ENCODE assay signal across 8 cellular contexts in the genomic region with DNA sequence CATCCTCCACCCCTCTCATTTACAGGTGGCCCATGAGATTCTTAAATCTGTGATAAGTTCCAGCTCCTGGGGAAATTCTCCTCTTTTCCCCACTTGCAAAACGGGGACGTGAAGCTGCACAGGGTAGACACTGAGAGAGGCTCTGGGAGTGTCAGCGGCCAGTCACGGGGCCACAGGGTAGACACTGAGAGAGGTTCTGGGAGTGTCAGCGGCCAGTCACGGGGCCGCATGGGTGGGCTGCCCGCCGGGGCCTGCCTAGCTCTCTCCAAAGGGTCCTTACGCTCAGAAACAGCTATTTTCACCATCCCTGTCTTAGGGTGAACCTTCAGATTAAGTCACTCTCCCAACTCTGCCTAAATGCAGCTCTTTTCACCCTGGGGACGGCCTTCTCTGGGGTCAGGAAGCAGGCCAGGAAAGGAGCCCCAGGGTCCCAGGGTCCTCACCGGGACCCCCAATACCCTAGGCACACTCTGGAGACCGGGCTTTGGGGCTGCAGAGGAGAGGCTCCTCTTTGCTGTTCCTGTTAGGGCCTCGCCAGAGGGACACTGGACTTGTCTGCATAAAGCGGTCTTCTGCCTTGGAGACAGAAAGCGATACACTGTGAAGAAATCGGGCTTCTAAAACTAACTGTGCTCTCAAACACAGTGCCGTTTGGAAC. TPM values are rescaled to one million over a fixed set of nuclear protein-coding genes. Genes with fewer than 3 reads are reported as not detected.
DNase-seq lines count a peak whose midpoint lies in the region; ATAC-seq and TF ChIP-seq lines count a peak whose summit lies in the region.

No MANE protein-coding gene starts in this region.

- H4K20me1 ChIP-seq in MM.1S (ENCODE audit: insufficient read depth, low read length), result no peaks in the 10 kb centered on the region

- peaks cover 39% of the 10 kb centered on the region for H3F3A ChIP-seq in MM.1S (ENCODE audit: insufficient read depth, low read length)

- no peaks in the 10 kb centered on the region for H3K36me3 ChIP-seq in MM.1S (replicated peaks; ENCODE audit: insufficient read depth, low read length)

- H3K27me3 Mint-ChIP-seq in dendritic cell treated with granulocyte-macrophage colony-stimulating factor and Interleukin-4, amounts not matched to agents 40 ng/mL and 50 ng/mL, for 4 days, result no peaks in the 10 kb centered on the region
- peaks cover 35% of the 10 kb centered on the region for H3K27me3 Mint-ChIP-seq in neural crest cell (ENCODE audit: low read depth)

- H3K4me3 ChIP-seq in MM.1S (ENCODE audit: low read length), result peak overlapping the region; percentile 93

- peaks cover 27% of the 10 kb centered on the region for H3K4me1 ChIP-seq in MM.1S (ENCODE audit: low read length)

- TF ChIP-seq CTCF in MM.1S (IDR thresholded peaks at IDR 0.05; ENCODE audit: low read length), result no peak
- no peak for TF ChIP-seq CTCF in neural crest cell (conservative IDR thresholded peaks at IDR 0.05)

- H3K27ac ChIP-seq in MM.1S (ENCODE audit: low read length), result peak overlapping the region; percentile 84

- peak overlapping the region; percentile 72 for H2AFZ ChIP-seq in MM.1S (ENCODE audit: low read length)

- no peaks in the 10 kb centered on the region for H3K9me3 Mint-ChIP-seq in dendritic cell treated with granulocyte-macrophage colony-stimulating factor and Interleukin-4, amounts not matched to agents 40 ng/mL and 50 ng/mL, for 4 days
- no peaks in the 10 kb centered on the region for H3K9me3 Mint-ChIP-seq in neural crest cell

- peaks cover 61% of the 10 kb centered on the region for H3K4me1 Mint-ChIP-seq in dendritic cell treated with granulocyte-macrophage colony-stimulating factor and Interleukin-4, amounts not matched to agents 40 ng/mL and 50 ng/mL, for 4 days (ENCODE audit: low read depth)
- peaks cover 15% of the 10 kb centered on the region for H3K4me1 Mint-ChIP-seq in neural crest cell

- H3K36me3 Mint-ChIP-seq in dendritic cell treated with granulocyte-macrophage colony-stimulating factor and Interleukin-4, amounts not matched to agents 40 ng/mL and 50 ng/mL, for 4 days (ENCODE audit: low read depth), result peaks cover 66% of the 10 kb centered on the region
- H3K36me3 Mint-ChIP-seq in neural crest cell (ENCODE audit: low read depth), result no peaks in the 10 kb centered on the region

- H3K9me2 ChIP-seq in MM.1S (replicated peaks; ENCODE audit: insufficient read depth, low read length), result no peaks in the 10 kb centered on the region

- H3K27me3 ChIP-seq in MM.1S (replicated peaks; ENCODE audit: insufficient read depth, low read length), result no peaks in the 10 kb centered on the region

- no peak for ATAC-seq in left lobe of liver
- no peak for ATAC-seq in GM18870 (IDR thresholded peaks at IDR 0.05; ENCODE audit: unreplicated experiment)

- H3K9me3 ChIP-seq in MM.1S (replicated peaks; ENCODE audit: insufficient read depth, low read length), result no peaks in the 10 kb centered on the region

- H3K9ac ChIP-seq in MM.1S (ENCODE audit: low read length), result peak overlapping the region; percentile 91

- DNase-seq in GF-D8 (lab: John Stamatoyannopoulos, UW) (peak; percentile 10), MM.1S (peak; percentile 67), neural crest cell (ENCODE audit: low read depth, low spot score) (no peak), left lobe of liver (ENCODE audit: low spot score) (no peak), NCI-H82 treated with DMSO at 0.1 percent for 48 hours (lab: John Stamatoyannopoulos, UW; ENCODE audit: unreplicated experiment) (no peak), retina (no peak)

- peaks cover 65% of the 10 kb centered on the region for H3K79me2 ChIP-seq in MM.1S (ENCODE audit: low read length)

- intact Hi-C loops in dendritic cell treated with granulocyte-macrophage colony-stimulating factor and Interleukin-4, amounts not matched to agents 40 ng/mL and 50 ng/mL, for 4 days (cut with micrococcal nuclease), result loop anchor here (5.0 to 10.0 kb wide), 2 partner anchors 38 to 90 kb away; no protein-coding TSS in a partner anchor

- H3K4me3 Mint-ChIP-seq in dendritic cell treated with granulocyte-macrophage colony-stimulating factor and Interleukin-4, amounts not matched to agents 40 ng/mL and 50 ng/mL, for 4 days, result peak overlapping the region; percentile 99
- H3K4me3 Mint-ChIP-seq in neural crest cell, result peak overlapping the region; percentile 80

- H3K4me2 ChIP-seq in MM.1S (ENCODE audit: low read depth, low read length), result peak overlapping the region; percentile 92

- peak overlapping the region; percentile 93 for H3K27ac Mint-ChIP-seq in dendritic cell treated with granulocyte-macrophage colony-stimulating factor and Interleukin-4, amounts not matched to agents 40 ng/mL and 50 ng/mL, for 4 days
- H3K27ac Mint-ChIP-seq in neural crest cell (ENCODE audit: unreplicated experiment), result no peak overlapping the region

RNA-seq across cellular contexts. Expression of a gene that starts 1.5 kb away (rescaled TPM):
- 3.8 and 4.4 TPM in 2 replicates for total RNA-seq in neural crest cell
- total RNA-seq in left lobe of liver, result 1.2 TPM

RNA-seq across cellular contexts. Expression of a gene that starts 14.7 kb away (rescaled TPM):
- total RNA-seq in neural crest cell (5.8 and 6.9 TPM in 2 replicates), left lobe of liver (0.30 TPM)

Comparison
In these comparisons a context has a peak if more than half of its experiments do, and no peak if none do; other contexts are left out.
1. DNase-seq: peak in GF-D8 (single experiment) and MM.1S (single experiment); none in neural crest cell (single experiment), left lobe of liver (single experiment), NCI-H82 treated with DMSO at 0.1 percent for 48 hours (single experiment) and retina (single experiment).